ENCODE assay signal across 9 cellular contexts in genomic region chr2:48295421-48295820, GRCh38.
"Had no signal": no experiment of that assay in that cellular context is flagged by ENCODE, and none has a peak within 500 bp of the region (broad histone marks: within the 10 kb centered on the region; RNA-seq: fewer than 3 reads in every experiment).

No MANE protein-coding gene starts in this region.

- H3K4me3 Mint-ChIP-seq: HFFc6, IgD-negative memory B cell had no signal

- H3K4me1 ChIP-seq: HAP-1 had no signal

- H3K9ac ChIP-seq: GM23248 had no signal

- H3K36me3 ChIP-seq: HAP-1 had no signal

- H3K27ac Mint-ChIP-seq: HFFc6 had no signal

- H3K27ac ChIP-seq: GM23248, HL-60 had no signal

- ATAC-seq: HCT116, HepG2 had no signal

- H3K27me3 Mint-ChIP-seq: IgD-negative memory B cell had no signal

- FAIRE-seq: HepG2 had no signal

- DNase-seq: GM23248, GOT3, H7, HFFc6 had no signal

- H3K4me3 ChIP-seq: GM23248, HAP-1 had no signal

- H2AFZ ChIP-seq: GM23248 had no signal
